ENCODE assay signal across 9 cellular contexts in genomic region chr3:159853506-159853864, GRCh38. TPM values are rescaled to one million over a fixed set of nuclear protein-coding genes. Genes with fewer than 3 reads are reported as not detected.
DNase-seq lines count a peak whose midpoint lies in the region; TF ChIP-seq lines count a peak whose summit lies in the region.
"Had no signal": no experiment of that assay in that cellular context is flagged by ENCODE, and none has a peak within 500 bp of the region (broad histone marks: within the 10 kb centered on the region; RNA-seq: fewer than 3 reads in every experiment).

No MANE protein-coding gene starts in this region.

- DNase-seq in Peyer's patch (no peak), endodermal cell (no peak), neural crest cell (ENCODE audit: low read depth, low spot score) (no peak), type B pancreatic cell (ENCODE audit: extremely low spot score, unreplicated experiment) (no peak), mucosa of gallbladder (ENCODE audit: low spot score) (no peak), HCEC 1CT (no peak), AG20443 (ENCODE audit: low spot score) (no peak)
- DNase-seq: activated naive CD4-positive, alpha-beta T cell treated with anti-CD3 and anti-CD28 coated beads for 36 hours had no signal

- H3K36me3 ChIP-seq in Peyer's patch = no peaks in the 10 kb centered on the region
- H3K36me3 ChIP-seq in endodermal cell (ENCODE audit: control insufficient read depth, insufficient read depth, low read length) = no peaks in the 10 kb centered on the region

- H3K27me3 Mint-ChIP-seq in endodermal cell (ENCODE audit: insufficient read depth) (no peaks in the 10 kb centered on the region), neural crest cell (ENCODE audit: low read depth) (no peaks in the 10 kb centered on the region), type B pancreatic cell (no peaks in the 10 kb centered on the region)

- H3K9me3 ChIP-seq in Peyer's patch = no peaks in the 10 kb centered on the region
- peaks cover 3% of the 10 kb centered on the region for H3K9me3 ChIP-seq in endodermal cell (ENCODE audit: control insufficient read depth, low read length)

- no peak overlapping the region for H3K9ac ChIP-seq in endodermal cell (ENCODE audit: extremely low read depth, low read length, poor library complexity, severe bottlenecking)

- no peak overlapping the region for H3K4me3 Mint-ChIP-seq in endodermal cell
- peak overlapping the region; percentile 71 for H3K4me3 Mint-ChIP-seq in neural crest cell
- H3K4me3 Mint-ChIP-seq in type B pancreatic cell = peak overlapping the region; percentile 82
- H3K4me3 Mint-ChIP-seq: activated naive CD4-positive, alpha-beta T cell treated with anti-CD3 and anti-CD28 coated beads for 36 hours had no signal

- TF ChIP-seq CTCF in Peyer's patch (IDR thresholded peaks at IDR 0.05) (no peak), endodermal cell (conservative IDR thresholded peaks at IDR 0.05) (no peak), neural crest cell (conservative IDR thresholded peaks at IDR 0.05) (no peak), type B pancreatic cell (conservative IDR thresholded peaks at IDR 0.05) (no peak)

- H3K36me3 Mint-ChIP-seq in endodermal cell (ENCODE audit: low read depth) (peaks cover 2% of the 10 kb centered on the region), neural crest cell (ENCODE audit: low read depth) (peaks cover 3% of the 10 kb centered on the region), type B pancreatic cell (no peaks in the 10 kb centered on the region)
- H3K36me3 Mint-ChIP-seq: stimulated activated memory B cell treated with anti-CD40 and anti-IgM and Interleukin-4, amounts not matched to agents 10 μg/mL and 1 μg/mL and 100 μg/mL, for 72 hours had no signal

- H3K27me3 ChIP-seq in Peyer's patch = no peaks in the 10 kb centered on the region
- no peaks in the 10 kb centered on the region for H3K27me3 ChIP-seq in endodermal cell (ENCODE audit: control insufficient read depth, insufficient read depth, low read length, poor library complexity, severe bottlenecking)

- peak overlapping the region in 3 of 4 donors; percentile 43 to 84 (median 70) for H3K27ac ChIP-seq in Peyer's patch
- peak overlapping the region; percentile 89 for H3K27ac ChIP-seq in endodermal cell (ENCODE audit: low read depth, low read length)

- peaks cover 0 to 16% (median 0%) of the 10 kb centered on the region in 4 donors for H3K4me1 ChIP-seq in Peyer's patch
- peaks cover 7% of the 10 kb centered on the region for H3K4me1 ChIP-seq in endodermal cell (ENCODE audit: control insufficient read depth, insufficient read depth, low read length)

- no peak for TF ChIP-seq POLR2A in Peyer's patch (IDR thresholded peaks at IDR 0.05)

- H3K27ac Mint-ChIP-seq in endodermal cell (no peak overlapping the region), neural crest cell (ENCODE audit: unreplicated experiment) (peak overlapping the region; percentile 97), type B pancreatic cell (peak overlapping the region; percentile 78)
- H3K27ac Mint-ChIP-seq: activated naive CD4-positive, alpha-beta T cell treated with anti-CD3 and anti-CD28 coated beads for 36 hours; stimulated activated memory B cell treated with anti-CD40 and anti-IgM and Interleukin-4, amounts not matched to agents 10 μg/mL and 1 μg/mL and 100 μg/mL, for 72 hours had no signal

- H3K9me3 Mint-ChIP-seq in endodermal cell (no peaks in the 10 kb centered on the region), neural crest cell (no peaks in the 10 kb centered on the region), type B pancreatic cell (no peaks in the 10 kb centered on the region)
- H3K9me3 Mint-ChIP-seq: activated naive CD4-positive, alpha-beta T cell treated with anti-CD3 and anti-CD28 coated beads for 36 hours had no signal

- H3K4me3 ChIP-seq in Peyer's patch (no peak overlapping the region), endodermal cell (ENCODE audit: low read length) (no peak overlapping the region)

- H3K4me1 Mint-ChIP-seq in endodermal cell (peaks cover 13% of the 10 kb centered on the region), neural crest cell (peaks cover 77% of the 10 kb centered on the region), type B pancreatic cell (ENCODE audit: unreplicated experiment) (peaks cover 56% of the 10 kb centered on the region)

RNA-seq across cellular contexts. Expression of gene SCHIP1, which starts 13.8 kb away (rescaled TPM):
- total RNA-seq in Peyer's patch (1 to 10 TPM in 3 of 4 donors, under 1 TPM in 1; 0.76 to 6.6 (median 2.4) TPM), endodermal cell (under 1 TPM; 0.64 to 0.84 TPM), neural crest cell (30.3 and 31.6 TPM in 2 replicates), type B pancreatic cell (ENCODE audit: low replicate concordance) (0.43 and 13.3 TPM in 2 replicates), mucosa of gallbladder (5.0 TPM)
- polyA plus RNA-seq in endodermal cell (2013, experiment 1 of 2) = 54.3 TPM
- 49.1 TPM for polyA plus RNA-seq in endodermal cell (2013, experiment 2 of 2)
- total RNA-seq: activated naive CD4-positive, alpha-beta T cell treated with anti-CD3 and anti-CD28 coated beads for 36 hours had no signal
